In genomic region chr15:89089316-89090230, GRCh38 we compare ENCODE assay signal across 8 cellular contexts. TPM values are rescaled to one million over a fixed set of nuclear protein-coding genes. Genes with fewer than 3 reads are reported as not detected.
DNase-seq lines count a peak whose midpoint lies in the region; ATAC-seq and TF ChIP-seq lines count a peak whose summit lies in the region.

No MANE protein-coding gene starts in this region.

- H3K36me3 Mint-ChIP-seq in Calu3 (ENCODE audit: insufficient read depth, unreplicated experiment) = peaks cover 20% of the 10 kb centered on the region

- DNase-seq in Calu3 (no peak), NCI-H187 treated with DMSO at 0.1 percent for 48 hours (lab: John Stamatoyannopoulos, UW) (peak; percentile 65), colonic mucosa (no peak), HCEC 1CT (no peak), SHP77 (lab: John Stamatoyannopoulos, UW) (no peak), sciatic nerve (ENCODE audit: low spot score) (no peak)

- peak overlapping the region; percentile 84 for H3K27ac Mint-ChIP-seq in Calu3 (ENCODE audit: unreplicated experiment)

- peaks cover 58% of the 10 kb centered on the region for H3K4me1 Mint-ChIP-seq in Calu3 (ENCODE audit: low read depth, unreplicated experiment)

- no peak overlapping the region for H3K4me3 Mint-ChIP-seq in Calu3 (ENCODE audit: low read depth, unreplicated experiment)

- H3K9me3 Mint-ChIP-seq in Calu3 (ENCODE audit: low read depth, unreplicated experiment) = no peaks in the 10 kb centered on the region

- TF ChIP-seq CTCF in Calu3 (IDR thresholded peaks at IDR 0.05; ENCODE audit: unreplicated experiment) = no peak
- no peak for TF ChIP-seq CTCF in colonic mucosa (IDR thresholded peaks at IDR 0.05)
- TF ChIP-seq CTCF in neutrophil (IDR thresholded peaks at IDR 0.05) = no peak

- peak overlapping the region; percentile 92 to 99 for H3K9ac ChIP-seq in colonic mucosa (ENCODE audit: low read depth in 2 of 2, low read length in 2 of 2)

- no peaks in the 10 kb centered on the region for H3K27me3 Mint-ChIP-seq in Calu3 (ENCODE audit: unreplicated experiment)

- H3K4me3 ChIP-seq in colonic mucosa = peak overlapping the region; percentile 71
- peak overlapping the region; percentile 94 to 95 for H3K4me3 ChIP-seq in neutrophil (ENCODE audit: low read depth in 1 of 2, low read length in 1 of 2)

- BruUV-seq in Calu3 (replicated peaks; lab: Mats Ljungman, UMichigan) = TSS peak; percentile 68

- H3K27me3 ChIP-seq in colonic mucosa = no peaks in the 10 kb centered on the region
- no peaks in the 10 kb centered on the region for H3K27me3 ChIP-seq in neutrophil

- intact Hi-C loops in Calu3 (cut with micrococcal nuclease; ENCODE audit: unreplicated experiment) = loop anchor here (1.0 to 2.0 kb wide), 5 partner anchors 12 to 77 kb away; no protein-coding TSS in a partner anchor
- intact Hi-C loops in colonic mucosa (cut with DNase I) = no loop called here
- intact Hi-C loops in sciatic nerve (cut with DNase I) = no loop called here

- CTCF ChIA-PET in Calu3 (lab: Charles Lee) = interaction anchor here (0.8 to 5.2 kb wide), 16 partner anchors 7 to 185 kb away, joined by 3 to 38 read pairs (median 8); no protein-coding TSS in a partner anchor

- ATAC-seq in GM19023 (IDR thresholded peaks at IDR 0.05; ENCODE audit: unreplicated experiment) = no peak
- ATAC-seq in sciatic nerve = no peak

- peak overlapping the region; percentile 48 for H3K27ac ChIP-seq in colonic mucosa
- H3K27ac ChIP-seq in neutrophil = peak overlapping the region; percentile 99

- H3K9me3 ChIP-seq in colonic mucosa = no peaks in the 10 kb centered on the region
- no peaks in the 10 kb centered on the region for H3K9me3 ChIP-seq in neutrophil

- H3K36me3 ChIP-seq in colonic mucosa (no peaks in the 10 kb centered on the region), neutrophil (no peaks in the 10 kb centered on the region)

- peaks cover 17% of the 10 kb centered on the region for H3K4me1 ChIP-seq in colonic mucosa
- peaks cover 63 to 64% of the 10 kb centered on the region in 2 experiments for H3K4me1 ChIP-seq in neutrophil (ENCODE audit: control insufficient read depth in 1 of 2, insufficient read depth in 1 of 2, low read depth in 1 of 2, low read length in 1 of 2)

RNA-seq across cellular contexts. Expression of gene ABHD2, which starts 1.3 kb away (rescaled TPM):
- 300 and 353 TPM in 2 replicates for total RNA-seq in Calu3 (2022)
- 10 to 100 TPM; 71.5 to 86.7 TPM for total RNA-seq in colonic mucosa
- 70.5 TPM for total RNA-seq in sciatic nerve
